In genomic region chr1:234486858-234487830, GRCh38 we compare ENCODE assay signal across 1 cellular context.
TF ChIP-seq lines count a peak whose summit lies in the region.

No MANE protein-coding gene starts in this region.

TF ChIP-seq in HepG2, 621 proteins besides CTCF, POLR2A, EP300 and RAD21 (continued from another document and continues in another):
- TF ChIP-seq, protein P1, sequence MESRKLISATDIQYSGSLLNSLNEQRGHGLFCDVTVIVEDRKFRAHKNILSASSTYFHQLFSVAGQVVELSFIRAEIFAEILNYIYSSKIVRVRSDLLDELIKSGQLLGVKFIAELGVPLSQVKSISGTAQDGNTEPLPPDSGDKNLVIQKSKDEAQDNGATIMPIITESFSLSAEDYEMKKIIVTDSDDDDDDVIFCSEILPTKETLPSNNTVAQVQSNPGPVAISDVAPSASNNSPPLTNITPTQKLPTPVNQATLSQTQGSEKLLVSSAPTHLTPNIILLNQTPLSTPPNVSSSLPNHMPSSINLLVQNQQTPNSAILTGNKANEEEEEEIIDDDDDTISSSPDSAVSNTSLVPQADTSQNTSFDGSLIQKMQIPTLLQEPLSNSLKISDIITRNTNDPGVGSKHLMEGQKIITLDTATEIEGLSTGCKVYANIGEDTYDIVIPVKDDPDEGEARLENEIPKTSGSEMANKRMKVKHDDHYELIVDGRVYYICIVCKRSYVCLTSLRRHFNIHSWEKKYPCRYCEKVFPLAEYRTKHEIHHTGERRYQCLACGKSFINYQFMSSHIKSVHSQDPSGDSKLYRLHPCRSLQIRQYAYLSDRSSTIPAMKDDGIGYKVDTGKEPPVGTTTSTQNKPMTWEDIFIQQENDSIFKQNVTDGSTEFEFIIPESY (CRISPR knock-in tag; IDR thresholded peaks at IDR 0.05), result 0 out of 2 replicates have a peak, but pooled peaks have one; percentile 27
- TF ChIP-seq ZSCAN29 (CRISPR knock-in tag; conservative IDR thresholded peaks at IDR 0.05) (no peak), TARDBP (CRISPR knock-in tag; IDR thresholded peaks at IDR 0.05) (no peak), MTA1 (CRISPR knock-in tag; IDR thresholded peaks at IDR 0.05; ENCODE audit: borderline replicate concordance) (no peak), TIGD3 (CRISPR knock-in tag; IDR thresholded peaks at IDR 0.05; ENCODE audit: borderline replicate concordance) (no peak), SP2 (CRISPR knock-in tag; IDR thresholded peaks at IDR 0.05) (no peak), REL (CRISPR knock-in tag; conservative IDR thresholded peaks at IDR 0.05) (no peak), ATAD3A (CRISPR knock-in tag; IDR thresholded peaks at IDR 0.05) (no peak), ZNF644 (CRISPR knock-in tag; IDR thresholded peaks at IDR 0.05; ENCODE audit: low read depth) (no peak), ZNF441 (CRISPR knock-in tag; IDR thresholded peaks at IDR 0.05; ENCODE audit: borderline replicate concordance) (no peak), ZNF350 (CRISPR knock-in tag; IDR thresholded peaks at IDR 0.05; ENCODE audit: borderline replicate concordance, low read depth) (no peak), BCL6 (CRISPR knock-in tag; IDR thresholded peaks at IDR 0.05) (peak; percentile 29; the same call in 1 of the 2 replicates), ZFYVE20 (CRISPR knock-in tag; IDR thresholded peaks at IDR 0.05; ENCODE audit: borderline replicate concordance, low read depth) (no peak), PCBP1 (IDR thresholded peaks at IDR 0.05; ENCODE audit: borderline replicate concordance, low read depth, low read length) (no peak), ZNF776 (CRISPR knock-in tag; IDR thresholded peaks at IDR 0.05) (no peak), STAG1 (CRISPR knock-in tag; IDR thresholded peaks at IDR 0.05) (peak; percentile 98), MAFG (CRISPR knock-in tag; IDR thresholded peaks at IDR 0.05) (no peak), ZNF530 (CRISPR knock-in tag; IDR thresholded peaks at IDR 0.05; ENCODE audit: low read depth) (no peak), CREB1 (IDR thresholded peaks at IDR 0.05) (no peak), CREB1 (CRISPR knock-in tag; IDR thresholded peaks at IDR 0.05) (no peak), MIER2 (CRISPR knock-in tag; IDR thresholded peaks at IDR 0.05) (peak; percentile 50), ZNF263 (CRISPR knock-in tag; IDR thresholded peaks at IDR 0.05) (no peak), ZNF687 (CRISPR knock-in tag; IDR thresholded peaks at IDR 0.05) (no peak), ERF (CRISPR knock-in tag; IDR thresholded peaks at IDR 0.05) (peak; percentile 35; the same call in 1 of the 2 replicates), REST (IDR thresholded peaks at IDR 0.05; ENCODE audit: borderline replicate concordance in 1 of 2, low read depth in 1 of 2, low read length in 2 of 2) (no peak), SAP130 (CRISPR knock-in tag; IDR thresholded peaks at IDR 0.05; ENCODE audit: low read depth) (peak; percentile 61), ZNF331 (CRISPR knock-in tag; IDR thresholded peaks at IDR 0.05) (0 out of 2 replicates have a peak, but pooled peaks have one; percentile 49), KLF13 (CRISPR knock-in tag; IDR thresholded peaks at IDR 0.05) (no peak), RBAK (CRISPR knock-in tag; IDR thresholded peaks at IDR 0.05) (no peak), ZEB1 (IDR thresholded peaks at IDR 0.05; ENCODE audit: insufficient replicate concordance, low read depth) (no peak), ZNF660 (CRISPR knock-in tag; IDR thresholded peaks at IDR 0.05; ENCODE audit: borderline replicate concordance, low read depth) (no peak), ZFP36 (IDR thresholded peaks at IDR 0.05; ENCODE audit: borderline replicate concordance, low read depth, low read length, partially characterized antibody) (no peak), NPAS2 (CRISPR knock-in tag; IDR thresholded peaks at IDR 0.05; ENCODE audit: borderline replicate concordance) (no peak), TCF7L2 (IDR thresholded peaks at IDR 0.05; ENCODE audit: low read depth, low read length) (no peak), SMC3 (IDR thresholded peaks at IDR 0.05; ENCODE audit: low read length) (peak; percentile 69), THAP11 (CRISPR knock-in tag; IDR thresholded peaks at IDR 0.05) (peak; percentile 55; the same call in 1 of the 2 replicates), ZBTB21 (CRISPR knock-in tag; IDR thresholded peaks at IDR 0.05) (no peak), PHB2 (IDR thresholded peaks at IDR 0.05; ENCODE audit: partially characterized antibody) (no peak), SMYD3 (CRISPR knock-in tag; IDR thresholded peaks at IDR 0.05) (no peak), ARNTL (CRISPR knock-in tag; IDR thresholded peaks at IDR 0.05) (0 out of 2 replicates have a peak, but pooled peaks have one; percentile 37), AHR (CRISPR knock-in tag; IDR thresholded peaks at IDR 0.05) (no peak), EEA1 (CRISPR knock-in tag; IDR thresholded peaks at IDR 0.05; ENCODE audit: borderline replicate concordance) (no peak), HCFC1 (IDR thresholded peaks at IDR 0.05; ENCODE audit: low read depth, low read length) (no peak), ZNF136 (CRISPR knock-in tag; IDR thresholded peaks at IDR 0.05; ENCODE audit: low read depth) (no peak), ZNF44 (CRISPR knock-in tag; IDR thresholded peaks at IDR 0.05) (no peak), ZNF138 (CRISPR knock-in tag; IDR thresholded peaks at IDR 0.05; ENCODE audit: low read depth) (no peak), FOXP1 (IDR thresholded peaks at IDR 0.05) (no peak), FOXP1 (CRISPR knock-in tag; IDR thresholded peaks at IDR 0.05) (0 out of 2 replicates have a peak, but pooled peaks have one; percentile 20), ZFAT (CRISPR knock-in tag; conservative IDR thresholded peaks at IDR 0.05) (no peak), CHD4 (IDR thresholded peaks at IDR 0.05; ENCODE audit: borderline replicate concordance, low read length) (no peak), CC2D1A (CRISPR knock-in tag; IDR thresholded peaks at IDR 0.05) (no peak), ZSCAN25 (CRISPR knock-in tag; IDR thresholded peaks at IDR 0.05) (no peak), CEBPG (CRISPR knock-in tag; IDR thresholded peaks at IDR 0.05) (peak; percentile 95)
- TF ChIP-seq, protein P2, sequence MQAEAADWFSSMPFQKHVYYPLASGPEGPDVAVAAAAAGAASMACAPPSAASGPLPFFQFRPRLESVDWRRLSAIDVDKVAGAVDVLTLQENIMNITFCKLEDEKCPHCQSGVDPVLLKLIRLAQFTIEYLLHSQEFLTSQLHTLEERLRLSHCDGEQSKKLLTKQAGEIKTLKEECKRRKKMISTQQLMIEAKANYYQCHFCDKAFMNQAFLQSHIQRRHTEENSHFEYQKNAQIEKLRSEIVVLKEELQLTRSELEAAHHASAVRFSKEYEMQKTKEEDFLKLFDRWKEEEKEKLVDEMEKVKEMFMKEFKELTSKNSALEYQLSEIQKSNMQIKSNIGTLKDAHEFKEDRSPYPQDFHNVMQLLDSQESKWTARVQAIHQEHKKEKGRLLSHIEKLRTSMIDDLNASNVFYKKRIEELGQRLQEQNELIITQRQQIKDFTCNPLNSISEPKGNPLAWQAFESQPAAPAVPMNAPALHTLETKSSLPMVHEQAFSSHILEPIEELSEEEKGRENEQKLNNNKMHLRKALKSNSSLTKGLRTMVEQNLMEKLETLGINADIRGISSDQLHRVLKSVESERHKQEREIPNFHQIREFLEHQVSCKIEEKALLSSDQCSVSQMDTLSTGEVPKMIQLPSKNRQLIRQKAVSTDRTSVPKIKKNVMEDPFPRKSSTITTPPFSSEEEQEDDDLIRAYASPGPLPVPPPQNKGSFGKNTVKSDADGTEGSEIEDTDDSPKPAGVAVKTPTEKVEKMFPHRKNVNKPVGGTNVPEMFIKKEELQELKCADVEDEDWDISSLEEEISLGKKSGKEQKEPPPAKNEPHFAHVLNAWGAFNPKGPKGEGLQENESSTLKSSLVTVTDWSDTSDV (CRISPR knock-in tag; IDR thresholded peaks at IDR 0.05), result no peak
- TF ChIP-seq, protein P3, sequence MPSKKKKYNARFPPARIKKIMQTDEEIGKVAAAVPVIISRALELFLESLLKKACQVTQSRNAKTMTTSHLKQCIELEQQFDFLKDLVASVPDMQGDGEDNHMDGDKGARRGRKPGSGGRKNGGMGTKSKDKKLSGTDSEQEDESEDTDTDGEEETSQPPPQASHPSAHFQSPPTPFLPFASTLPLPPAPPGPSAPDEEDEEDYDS (CRISPR knock-in tag; IDR thresholded peaks at IDR 0.05), result no peak
- TF ChIP-seq, protein P4, sequence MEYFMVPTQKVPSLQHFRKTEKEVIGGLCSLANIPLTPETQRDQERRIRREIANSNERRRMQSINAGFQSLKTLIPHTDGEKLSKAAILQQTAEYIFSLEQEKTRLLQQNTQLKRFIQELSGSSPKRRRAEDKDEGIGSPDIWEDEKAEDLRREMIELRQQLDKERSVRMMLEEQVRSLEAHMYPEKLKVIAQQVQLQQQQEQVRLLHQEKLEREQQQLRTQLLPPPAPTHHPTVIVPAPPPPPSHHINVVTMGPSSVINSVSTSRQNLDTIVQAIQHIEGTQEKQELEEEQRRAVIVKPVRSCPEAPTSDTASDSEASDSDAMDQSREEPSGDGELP (IDR thresholded peaks at IDR 0.05; ENCODE audit: borderline replicate concordance, low read depth), result peak; percentile 44; the same call in 1 of the 2 replicates
- TF ChIP-seq, protein P5, sequence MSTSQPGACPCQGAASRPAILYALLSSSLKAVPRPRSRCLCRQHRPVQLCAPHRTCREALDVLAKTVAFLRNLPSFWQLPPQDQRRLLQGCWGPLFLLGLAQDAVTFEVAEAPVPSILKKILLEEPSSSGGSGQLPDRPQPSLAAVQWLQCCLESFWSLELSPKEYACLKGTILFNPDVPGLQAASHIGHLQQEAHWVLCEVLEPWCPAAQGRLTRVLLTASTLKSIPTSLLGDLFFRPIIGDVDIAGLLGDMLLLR (CRISPR knock-in tag; IDR thresholded peaks at IDR 0.05), result 0 out of 2 replicates have a peak, but pooled peaks have one; percentile 28
- TF ChIP-seq, protein P6, sequence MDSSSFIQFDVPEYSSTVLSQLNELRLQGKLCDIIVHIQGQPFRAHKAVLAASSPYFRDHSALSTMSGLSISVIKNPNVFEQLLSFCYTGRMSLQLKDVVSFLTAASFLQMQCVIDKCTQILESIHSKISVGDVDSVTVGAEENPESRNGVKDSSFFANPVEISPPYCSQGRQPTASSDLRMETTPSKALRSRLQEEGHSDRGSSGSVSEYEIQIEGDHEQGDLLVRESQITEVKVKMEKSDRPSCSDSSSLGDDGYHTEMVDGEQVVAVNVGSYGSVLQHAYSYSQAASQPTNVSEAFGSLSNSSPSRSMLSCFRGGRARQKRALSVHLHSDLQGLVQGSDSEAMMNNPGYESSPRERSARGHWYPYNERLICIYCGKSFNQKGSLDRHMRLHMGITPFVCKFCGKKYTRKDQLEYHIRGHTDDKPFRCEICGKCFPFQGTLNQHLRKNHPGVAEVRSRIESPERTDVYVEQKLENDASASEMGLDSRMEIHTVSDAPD (CRISPR knock-in tag; IDR thresholded peaks at IDR 0.05), result no peak
